Comparison of ENCODE assay signal across 1 cellular context in the genomic region with DNA sequence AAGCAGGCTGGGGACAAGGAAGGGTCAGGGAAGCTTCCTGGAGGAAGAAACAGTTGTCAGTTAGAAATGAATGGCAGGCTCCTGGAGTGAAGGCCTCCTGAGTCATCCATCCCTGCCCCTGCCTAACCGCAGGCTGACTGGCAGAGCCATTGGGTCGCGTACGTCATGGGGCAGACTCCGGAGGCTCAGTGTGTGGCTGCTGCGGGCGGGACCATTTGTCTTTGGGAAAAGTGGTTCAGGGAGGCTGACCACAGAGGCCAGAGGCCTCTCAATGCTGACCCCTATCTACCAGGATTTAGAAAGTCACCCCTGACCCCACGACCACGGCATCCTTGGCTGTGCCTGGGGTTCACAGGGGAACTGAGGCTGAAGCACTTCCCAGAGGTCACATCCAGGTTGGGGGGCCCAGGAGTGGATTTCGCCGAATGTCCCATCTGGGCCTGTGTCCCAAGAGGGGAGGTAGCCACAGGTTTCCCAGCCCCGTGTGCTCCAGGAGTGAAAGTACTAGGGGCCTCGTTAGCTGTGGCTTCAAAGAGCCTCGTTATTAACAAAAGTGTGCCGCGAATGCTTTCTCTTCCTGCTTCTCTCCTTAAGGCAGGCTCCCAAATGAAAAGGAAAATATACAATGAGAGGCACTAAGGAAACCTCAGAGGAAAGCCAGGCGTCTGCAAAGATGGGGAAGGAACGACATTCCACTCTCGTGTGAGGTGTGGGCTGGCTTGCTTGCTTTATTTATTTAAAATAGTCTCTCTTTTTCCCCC.
A peak's percentile ranks its signal among the peaks of the same experiment; 100 is the strongest.
TF ChIP-seq lines count a peak whose summit lies in the region.

No MANE protein-coding gene starts in this region.

TF ChIP-seq in K562, 482 proteins besides CTCF, POLR2A, EP300 and RAD21 (continued from another document):
- TF ChIP-seq, protein P1, sequence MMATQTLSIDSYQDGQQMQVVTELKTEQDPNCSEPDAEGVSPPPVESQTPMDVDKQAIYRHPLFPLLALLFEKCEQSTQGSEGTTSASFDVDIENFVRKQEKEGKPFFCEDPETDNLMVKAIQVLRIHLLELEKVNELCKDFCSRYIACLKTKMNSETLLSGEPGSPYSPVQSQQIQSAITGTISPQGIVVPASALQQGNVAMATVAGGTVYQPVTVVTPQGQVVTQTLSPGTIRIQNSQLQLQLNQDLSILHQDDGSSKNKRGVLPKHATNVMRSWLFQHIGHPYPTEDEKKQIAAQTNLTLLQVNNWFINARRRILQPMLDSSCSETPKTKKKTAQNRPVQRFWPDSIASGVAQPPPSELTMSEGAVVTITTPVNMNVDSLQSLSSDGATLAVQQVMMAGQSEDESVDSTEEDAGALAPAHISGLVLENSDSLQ (IDR thresholded peaks at IDR 0.05), result peak; percentile 90
- TF ChIP-seq SIN3A (IDR thresholded peaks at IDR 0.05; ENCODE audit: borderline replicate concordance in 2 of 2, control insufficient read depth in 1 of 2, low read depth in 2 of 2, low read length in 2 of 2), result 0 out of 4 replicates have a peak, but pooled peaks of 1 of the 2 experiments have one; percentile 18
- TF ChIP-seq, protein P2, sequence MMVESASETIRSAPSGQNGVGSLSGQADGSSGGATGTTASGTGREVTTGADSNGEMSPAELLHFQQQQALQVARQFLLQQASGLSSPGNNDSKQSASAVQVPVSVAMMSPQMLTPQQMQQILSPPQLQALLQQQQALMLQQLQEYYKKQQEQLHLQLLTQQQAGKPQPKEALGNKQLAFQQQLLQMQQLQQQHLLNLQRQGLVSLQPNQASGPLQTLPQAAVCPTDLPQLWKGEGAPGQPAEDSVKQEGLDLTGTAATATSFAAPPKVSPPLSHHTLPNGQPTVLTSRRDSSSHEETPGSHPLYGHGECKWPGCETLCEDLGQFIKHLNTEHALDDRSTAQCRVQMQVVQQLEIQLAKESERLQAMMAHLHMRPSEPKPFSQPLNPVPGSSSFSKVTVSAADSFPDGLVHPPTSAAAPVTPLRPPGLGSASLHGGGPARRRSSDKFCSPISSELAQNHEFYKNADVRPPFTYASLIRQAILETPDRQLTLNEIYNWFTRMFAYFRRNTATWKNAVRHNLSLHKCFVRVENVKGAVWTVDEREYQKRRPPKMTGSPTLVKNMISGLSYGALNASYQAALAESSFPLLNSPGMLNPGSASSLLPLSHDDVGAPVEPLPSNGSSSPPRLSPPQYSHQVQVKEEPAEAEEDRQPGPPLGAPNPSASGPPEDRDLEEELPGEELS (CRISPR knock-in tag; IDR thresholded peaks at IDR 0.05; ENCODE audit: borderline replicate concordance), result no peak
- peak; percentile 44; the same call in 1 of the 2 replicates for TF ChIP-seq BHLHE40 (IDR thresholded peaks at IDR 0.05; ENCODE audit: low read length)
- TF ChIP-seq ZBTB1 (CRISPR knock-in tag; IDR thresholded peaks at IDR 0.05; ENCODE audit: borderline replicate concordance, low read depth), result peak; percentile 91
- 0 out of 2 replicates have a peak, but pooled peaks have one; percentile 13 for TF ChIP-seq ZNF263 (CRISPR knock-in tag; IDR thresholded peaks at IDR 0.05; ENCODE audit: borderline replicate concordance)
- no peak for TF ChIP-seq NR3C1 (CRISPR knock-in tag; IDR thresholded peaks at IDR 0.05)
- TF ChIP-seq DPF2 (IDR thresholded peaks at IDR 0.05), result 0 out of 2 replicates have a peak, but pooled peaks have one; percentile 21
- TF ChIP-seq HDAC2 (IDR thresholded peaks at IDR 0.05), result 0 out of 2 replicates have a peak, but pooled peaks have one; percentile 47
- no peak for TF ChIP-seq NR2C2 (CRISPR knock-in tag; IDR thresholded peaks at IDR 0.05)
- TF ChIP-seq NR2C2 (tag; IDR thresholded peaks at IDR 0.05), result peak; percentile 80
- TF ChIP-seq, protein P3, sequence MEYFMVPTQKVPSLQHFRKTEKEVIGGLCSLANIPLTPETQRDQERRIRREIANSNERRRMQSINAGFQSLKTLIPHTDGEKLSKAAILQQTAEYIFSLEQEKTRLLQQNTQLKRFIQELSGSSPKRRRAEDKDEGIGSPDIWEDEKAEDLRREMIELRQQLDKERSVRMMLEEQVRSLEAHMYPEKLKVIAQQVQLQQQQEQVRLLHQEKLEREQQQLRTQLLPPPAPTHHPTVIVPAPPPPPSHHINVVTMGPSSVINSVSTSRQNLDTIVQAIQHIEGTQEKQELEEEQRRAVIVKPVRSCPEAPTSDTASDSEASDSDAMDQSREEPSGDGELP (CRISPR knock-in tag; IDR thresholded peaks at IDR 0.05; ENCODE audit: borderline replicate concordance), result 0 out of 2 replicates have a peak, but pooled peaks have one; percentile 32
- TF ChIP-seq ATF1 (CRISPR knock-in tag; IDR thresholded peaks at IDR 0.05), result no peak
- TF ChIP-seq ATF1 (tag; IDR thresholded peaks at IDR 0.05), result peak; percentile 29; the same call in 1 of the 2 replicates
- TF ChIP-seq HCFC1 (IDR thresholded peaks at IDR 0.05; ENCODE audit: low read depth, low read length), result no peak
- TF ChIP-seq NRF1 (conservative IDR thresholded peaks at IDR 0.05 in 1 of 2, IDR thresholded peaks at IDR 0.05 in 1 of 2), result peak; percentile 34 to 47; a peak in 3 of 4 replicates
- peak; percentile 57 for TF ChIP-seq CTBP1 (IDR thresholded peaks at IDR 0.05; ENCODE audit: borderline replicate concordance)
- TF ChIP-seq FOXJ3 (CRISPR knock-in tag; IDR thresholded peaks at IDR 0.05), result no peak
- TF ChIP-seq NFE2 (IDR thresholded peaks at IDR 0.05; ENCODE audit: low read depth), result peak; percentile 51; the same call in 1 of the 2 replicates
- TF ChIP-seq, protein P4, sequence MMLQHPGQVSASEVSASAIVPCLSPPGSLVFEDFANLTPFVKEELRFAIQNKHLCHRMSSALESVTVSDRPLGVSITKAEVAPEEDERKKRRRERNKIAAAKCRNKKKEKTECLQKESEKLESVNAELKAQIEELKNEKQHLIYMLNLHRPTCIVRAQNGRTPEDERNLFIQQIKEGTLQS (IDR thresholded peaks at IDR 0.05), result peak; percentile 63; the same call in 1 of the 2 replicates
- TF ChIP-seq, protein P4 (CRISPR knock-in tag; conservative IDR thresholded peaks at IDR 0.05), result no peak
- peak in 1 of 2 experiments; percentile 83; a peak in 2 of 4 replicates for TF ChIP-seq RCOR1 (IDR thresholded peaks at IDR 0.05; ENCODE audit: borderline replicate concordance in 1 of 2, low read depth in 2 of 2, low read length in 2 of 2)
